9 cellular contexts compared by ENCODE assay signal in the genomic region with DNA sequence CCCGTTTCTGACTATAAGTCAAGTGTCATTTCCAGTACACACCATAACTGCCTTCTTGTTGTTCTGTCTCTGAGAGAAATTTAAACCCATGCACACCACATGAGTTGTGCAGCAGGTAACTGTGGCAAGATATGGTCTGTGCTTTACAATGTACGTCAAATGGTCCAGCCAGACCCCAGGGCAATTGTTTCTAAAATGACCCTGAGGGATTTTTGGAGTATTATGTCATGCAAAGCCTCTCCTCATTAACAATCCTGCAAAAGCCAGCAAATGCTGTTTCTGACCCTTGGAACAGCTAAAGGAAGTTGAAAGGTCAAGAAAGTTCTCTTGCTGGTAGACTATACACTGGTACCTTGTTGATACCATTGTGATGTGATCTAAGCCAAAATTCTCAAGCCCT.
"Had no signal": no experiment of that assay in that cellular context is flagged by ENCODE, and none has a peak within 500 bp of the region (broad histone marks: within the 10 kb centered on the region; RNA-seq: fewer than 3 reads in every experiment).

No MANE protein-coding gene starts in this region.

- H2AFZ ChIP-seq: GM23248 had no signal

- ATAC-seq: HCT116 had no signal

- H3K4me1 ChIP-seq: HAP-1 had no signal

- H3K27me3 Mint-ChIP-seq: IgD-negative memory B cell had no signal

- H3K36me3 ChIP-seq: HAP-1 had no signal

- H3K9ac ChIP-seq: GM23248 had no signal

- H3K27ac Mint-ChIP-seq: HFFc6, IgD-negative memory B cell had no signal

- DNase-seq: GOT3, H7, HFFc6, KBM-7 had no signal

- H3K4me3 Mint-ChIP-seq: HFFc6, IgD-negative memory B cell had no signal

- H3K27ac ChIP-seq: GM23248, HL-60 had no signal

- H3K4me3 ChIP-seq: GM23248, HAP-1 had no signal
